ENCODE assay signal across 8 cellular contexts in genomic region chr2:152715854-152716428, GRCh38. TPM values are rescaled to one million over a fixed set of nuclear protein-coding genes. Genes with fewer than 3 reads are reported as not detected.
DNase-seq lines count a peak whose midpoint lies in the region; ATAC-seq and TF ChIP-seq lines count a peak whose summit lies in the region.

No MANE protein-coding gene starts in this region.

- H3K9ac ChIP-seq in BLaER1 (peak overlapping the region; percentile 99), PC-3 (ENCODE audit: low read length) (peak overlapping the region; percentile 98)

- H3K36me3 ChIP-seq in BLaER1 (peaks cover 49% of the 10 kb centered on the region), PC-3 (ENCODE audit: low read depth, low read length) (peaks cover 46% of the 10 kb centered on the region), body of pancreas (replicated peaks in 1 of 2; ENCODE audit: insufficient read depth in 1 of 2, low read depth in 2 of 2) (peaks cover 0 to 6% of the 10 kb centered on the region in 2 donors)

- peaks cover 38% of the 10 kb centered on the region for H3K4me1 ChIP-seq in BLaER1
- H3K4me1 ChIP-seq in PC-3 (ENCODE audit: insufficient read depth, low read length): peaks cover 22% of the 10 kb centered on the region
- H3K4me1 ChIP-seq in body of pancreas: peaks cover 28% of the 10 kb centered on the region

- CTCF ChIA-PET in PC-3 (lab: Charles Lee): no interaction called here

- POLR2A ChIA-PET in PC-3 (lab: Charles Lee; ENCODE audit: unreplicated experiment): interaction anchor here (0.6 to 0.7 kb wide), 2 partner anchors 16 to 1216 kb away, joined by 3 to 23 read pairs; no protein-coding TSS in a partner anchor

- ATAC-seq in PC-3 (no peak), body of pancreas (no peak)
- ATAC-seq in central memory CD8-positive, alpha-beta T cell (replicated peaks; ENCODE audit: extremely low read depth, poor library complexity, severe bottlenecking): no peak

- peak overlapping the region; percentile 89 for H3K4me3 ChIP-seq in BLaER1
- peak overlapping the region; percentile 99 for H3K4me3 ChIP-seq in PC-3 (ENCODE audit: low read length)
- H3K4me3 ChIP-seq in body of pancreas: no peak overlapping the region

- H3K27me3 ChIP-seq in BLaER1 (no peaks in the 10 kb centered on the region), PC-3 (ENCODE audit: low read length) (no peaks in the 10 kb centered on the region), body of pancreas (no peaks in the 10 kb centered on the region)

- no TSS peak for BruUV-seq in PC-3 (replicated peaks; lab: Mats Ljungman, UMichigan)

- WGBS in body of pancreas, 2 donors: 18 to 22% methylated on average over 8 of the region's 8 CpGs

- peaks cover 83% of the 10 kb centered on the region for H3K79me2 ChIP-seq in PC-3 (ENCODE audit: low read length)

- intact Hi-C loops in PC-3 (cut with micrococcal nuclease): loop anchor here (2.0 kb wide), 1 partner anchor 541 kb away; the partner anchor contains the start of gene STAM2
- intact Hi-C loops in body of pancreas (cut with DNase I): no loop called here

- H3F3A ChIP-seq in PC-3 (ENCODE audit: low read length, unreplicated experiment): no peaks in the 10 kb centered on the region

- peaks cover 50% of the 10 kb centered on the region for H3K36me3 Mint-ChIP-seq in central memory CD8-positive, alpha-beta T cell (ENCODE audit: insufficient read depth)

- H3K4me1 Mint-ChIP-seq in central memory CD8-positive, alpha-beta T cell: peaks cover 56% of the 10 kb centered on the region

- H3K27ac Mint-ChIP-seq in central memory CD8-positive, alpha-beta T cell (ENCODE audit: low read depth): peak overlapping the region; percentile 100

- H3K27ac ChIP-seq in BLaER1: no peak overlapping the region
- no peak overlapping the region for H3K27ac ChIP-seq in PC-3 (ENCODE audit: low read length)
- no peak overlapping the region for H3K27ac ChIP-seq in body of pancreas

- TF ChIP-seq CTCF in GM12874 (IDR thresholded peaks at IDR 0.05; ENCODE audit: insufficient read depth, low read depth, low read length) (peak; percentile 69), PC-3 (conservative IDR thresholded peaks at IDR 0.05; ENCODE audit: low read depth, low read length) (peak; percentile 78), body of pancreas (IDR thresholded peaks at IDR 0.05) (no peak)

- TF ChIP-seq POLR2A in body of pancreas (IDR thresholded peaks at IDR 0.05): no peak

- DNase-seq in PC-3 (peak; percentile 53), myocyte (ENCODE audit: low read depth) (peak; percentile 21), occipital lobe (lab: John Stamatoyannopoulos, UW) (no peak), NCI-H1105 treated with DMSO at 0.1 percent for 48 hours (lab: John Stamatoyannopoulos, UW) (no peak), body of pancreas (no peak)
- DNase-seq in central memory CD8-positive, alpha-beta T cell (ENCODE audit: low spot score in 2 of 2): no peak

- H3K9me2 ChIP-seq in PC-3 (replicated peaks; ENCODE audit: low read length): no peaks in the 10 kb centered on the region

- H3K4me2 ChIP-seq in BLaER1: peak overlapping the region; percentile 85
- peak overlapping the region; percentile 85 for H3K4me2 ChIP-seq in PC-3 (ENCODE audit: low read length)

- H3K9me3 Mint-ChIP-seq in central memory CD8-positive, alpha-beta T cell: no peaks in the 10 kb centered on the region

- H2AFZ ChIP-seq in PC-3 (ENCODE audit: low read length): no peak overlapping the region

- peak overlapping the region; percentile 98 for H3K4me3 Mint-ChIP-seq in central memory CD8-positive, alpha-beta T cell

- no peaks in the 10 kb centered on the region; the same call in 1 of the 2 replicates for H3K9me3 ChIP-seq in BLaER1
- no peaks in the 10 kb centered on the region for H3K9me3 ChIP-seq in PC-3 (ENCODE audit: low read length)
- H3K9me3 ChIP-seq in body of pancreas: no peaks in the 10 kb centered on the region

- H3K27me3 Mint-ChIP-seq in central memory CD8-positive, alpha-beta T cell: no peaks in the 10 kb centered on the region

- H4K20me1 ChIP-seq in BLaER1 (peaks cover 62% of the 10 kb centered on the region), PC-3 (ENCODE audit: low read length) (peaks cover 52% of the 10 kb centered on the region)

RNA-seq across cellular contexts. Expression of gene PRPF40A, which starts 1.3 kb away (rescaled TPM):
- total RNA-seq in PC-3 (2014; rRNA removed) (120 and 140 TPM in 2 replicates), myocyte (104 and 111 TPM in 2 replicates), occipital lobe (127 TPM), body of pancreas (10 to 100 TPM; 38.9 to 52.7 TPM)
- 19.8 TPM for polyA plus RNA-seq in myocyte (2012)

RNA-seq across cellular contexts. Expression of gene ARL6IP6, which starts 2.5 kb away (rescaled TPM):
- total RNA-seq in PC-3 (2014; rRNA removed): 19.0 and 21.4 TPM in 2 replicates
- 19.7 and 23.6 TPM in 2 replicates for total RNA-seq in myocyte
- polyA plus RNA-seq in myocyte (2012): 13.3 TPM
- 38.2 TPM for total RNA-seq in occipital lobe
- 10 to 100 TPM in 1 of 2 donors, 1 to 10 TPM in 1; 8.3 to 12.2 TPM for total RNA-seq in body of pancreas

Comparison
In these comparisons a context has a peak if more than half of its experiments do, and no peak if none do; other contexts are left out.
1. H3K4me3 ChIP-seq: peak in BLaER1 (single experiment) and PC-3 (single experiment); none in body of pancreas (0 of 2).
2. CTCF ChIP-seq: peak in GM12874 (single experiment) and PC-3 (single experiment); none in body of pancreas (0 of 7).
3. DNase-seq: peak in PC-3 (single experiment) and myocyte (single experiment); none in central memory CD8-positive, alpha-beta T cell (0 of 2), occipital lobe (single experiment), NCI-H1105 treated with DMSO at 0.1 percent for 48 hours (single experiment) and body of pancreas (0 of 4).